Comparison of ENCODE assay signal across 8 cellular contexts in the genomic region with DNA sequence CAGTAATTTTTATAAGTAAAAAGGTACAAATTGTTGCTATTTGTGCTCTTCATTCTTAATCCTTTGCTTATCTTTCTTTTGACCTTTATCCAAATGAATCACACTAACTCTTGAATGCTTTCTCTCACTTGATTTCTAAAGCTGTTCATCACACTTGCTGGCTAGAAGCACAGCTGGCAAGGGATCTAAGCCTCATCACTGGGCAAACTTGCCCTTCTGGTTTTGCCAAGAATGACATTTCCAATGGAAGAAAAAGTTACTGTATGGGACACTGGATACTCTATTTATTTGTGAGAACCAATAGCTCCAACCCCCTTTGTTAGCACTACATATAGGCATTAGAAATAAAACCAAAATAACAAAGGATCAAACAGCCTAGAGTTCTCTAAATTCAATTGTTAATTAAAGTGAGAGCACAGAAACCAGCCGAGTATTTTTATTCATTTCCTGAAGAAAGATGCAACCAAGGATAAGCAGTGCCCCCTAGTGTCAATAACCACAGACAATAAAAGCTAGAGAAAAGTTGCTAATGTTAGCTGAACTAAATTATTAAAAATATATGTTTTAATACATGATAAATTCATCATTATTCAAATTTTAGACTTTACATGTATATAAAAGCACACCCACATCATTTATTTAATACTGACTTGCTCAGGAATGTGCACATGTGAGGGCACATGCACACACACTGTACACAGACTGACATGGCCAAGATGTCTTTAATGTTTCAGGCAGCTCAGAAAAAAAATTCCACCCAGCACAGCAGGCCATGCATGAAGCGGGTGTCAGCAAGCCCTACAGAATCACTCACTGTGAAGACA. TPM values are rescaled to one million over a fixed set of nuclear protein-coding genes. Genes with fewer than 3 reads are reported as not detected.
DNase-seq lines count a peak whose midpoint lies in the region; ATAC-seq and TF ChIP-seq lines count a peak whose summit lies in the region.

No MANE protein-coding gene starts in this region.

- in situ Hi-C loops in brain microvascular endothelial cell (cut with HindIII; ENCODE audit: low pct_ligation_motif_present, low sequenced_read_pairs): no loop called here

- H3K27me3 ChIP-seq in brain microvascular endothelial cell (replicated peaks) (no peaks in the 10 kb centered on the region), upper lobe of left lung (no peaks in the 10 kb centered on the region), aorta (ENCODE audit: control insufficient read depth in 1 of 2, insufficient read depth in 2 of 2, low read length in 1 of 2) (no peaks in the 10 kb centered on the region)

- H3K4me3 ChIP-seq in AG09309 (ENCODE audit: control insufficient read depth, low read depth, low read length) (no peak overlapping the region), brain microvascular endothelial cell (ENCODE audit: low read depth, low read length) (no peak overlapping the region), upper lobe of left lung (no peak overlapping the region), aorta (ENCODE audit: low read length in 2 of 2) (no peak overlapping the region)

- peaks cover 0 to 10% (median 6%) of the 10 kb centered on the region in 4 donors for H3K4me1 ChIP-seq in upper lobe of left lung
- H3K4me1 ChIP-seq in aorta (ENCODE audit: control insufficient read depth in 1 of 2, insufficient read depth in 2 of 2, low read length in 2 of 2): no peaks in the 10 kb centered on the region

- H3K36me3 ChIP-seq in brain microvascular endothelial cell (replicated peaks): no peaks in the 10 kb centered on the region
- no peaks in the 10 kb centered on the region for H3K36me3 ChIP-seq in upper lobe of left lung
- H3K36me3 ChIP-seq in aorta (ENCODE audit: control insufficient read depth in 1 of 2, insufficient read depth in 2 of 2, low read length in 1 of 2): no peaks in the 10 kb centered on the region

- TF ChIP-seq CTCF in AG09309 (IDR thresholded peaks at IDR 0.05; ENCODE audit: control insufficient read depth, insufficient read depth, low read depth, low read length, missing control alignments) (peak; percentile 53), brain microvascular endothelial cell (IDR thresholded peaks at IDR 0.05; ENCODE audit: low read depth, low read length, missing control alignments) (peak; percentile 54), upper lobe of left lung (IDR thresholded peaks at IDR 0.05) (peak in 5 of 6 experiments; percentile 24 to 48 (median 46))

- DNase-seq in AG09309 (ENCODE audit: low read depth) (no peak), GF-D8 (lab: John Stamatoyannopoulos, UW) (peak; percentile 0), NCI-H2227 (lab: John Stamatoyannopoulos, UW; ENCODE audit: unreplicated experiment) (peak; percentile 69), brain microvascular endothelial cell (peak; percentile 58), kidney tubule cell (ENCODE audit: low spot score) (peak; percentile 56), upper lobe of left lung (no peak), aorta (no peak)

- WGBS in upper lobe of left lung, 2 donors: 12 to 15% methylated on average over 2 of the region's 2 CpGs
- 29 to 33% methylated on average over 2 of the region's 2 CpGs for WGBS in aorta, 2 donors

- ATAC-seq in HG02870 (IDR thresholded peaks at IDR 0.05; ENCODE audit: unreplicated experiment) (peak; percentile 58), upper lobe of left lung (ENCODE audit: low FRiP score in 2 of 2) (peak in 1 of 2 donors; percentile 75), aorta (ENCODE audit: low FRiP score) (no peak)

- TF ChIP-seq POLR2A in upper lobe of left lung (IDR thresholded peaks at IDR 0.05): no peak

- intact Hi-C loops in aorta (cut with DNase I): loop anchor here (5.0 kb wide), 1 partner anchor 219 kb away; a partner anchor contains a TSS

- H3K9me3 ChIP-seq in upper lobe of left lung: no peaks in the 10 kb centered on the region
- no peaks in the 10 kb centered on the region for H3K9me3 ChIP-seq in aorta (ENCODE audit: control insufficient read depth, low read length)

- no peak overlapping the region for H3K27ac ChIP-seq in brain microvascular endothelial cell
- H3K27ac ChIP-seq in upper lobe of left lung: no peak overlapping the region
- no peak overlapping the region for H3K27ac ChIP-seq in aorta (ENCODE audit: low read depth in 1 of 2, low read length in 2 of 2)

- TF ChIP-seq EP300 in upper lobe of left lung (IDR thresholded peaks at IDR 0.05): no peak

RNA-seq across cellular contexts. Expression of a gene that starts 59.8 kb away (rescaled TPM):
- total RNA-seq in upper lobe of left lung (1 to 10 TPM in 5 of 6 donors, under 1 TPM in 1; 0.81 to 8.1 (median 2.7) TPM), aorta (1 to 10 TPM; 2.8 to 5.1 TPM)
- under 1 TPM in 1 of 2 donors, not detected in 1; 0.10 TPM for polyA plus RNA-seq in aorta

Comparison
In these comparisons a context has a peak if more than half of its experiments do, and no peak if none do; other contexts are left out.
1. DNase-seq: peak in GF-D8 (single experiment), NCI-H2227 (single experiment), brain microvascular endothelial cell (single experiment) and kidney tubule cell (single experiment); none in AG09309 (single experiment), upper lobe of left lung (0 of 2) and aorta (0 of 2).
2. Peak in every context shown above with its lines, with median percentiles within 50 percentile points of each other: CTCF ChIP-seq.